9 cellular contexts compared by ENCODE assay signal in genomic region chr2:84904151-84904550, GRCh38. TPM values are rescaled to one million over a fixed set of nuclear protein-coding genes. Genes with fewer than 3 reads are reported as not detected.
DNase-seq lines count a peak whose midpoint lies in the region; TF ChIP-seq lines count a peak whose summit lies in the region.
"Had no signal": no experiment of that assay in that cellular context is flagged by ENCODE, and none has a peak within 500 bp of the region (broad histone marks: within the 10 kb centered on the region; RNA-seq: fewer than 3 reads in every experiment).

No MANE protein-coding gene starts in this region.

- peaks cover 61% of the 10 kb centered on the region for H3K4me1 Mint-ChIP-seq in CD14-positive monocyte

- H3K4me1 ChIP-seq in Loucy (ENCODE audit: insufficient read depth, low read length, poor library complexity, severe bottlenecking) (peaks cover 25% of the 10 kb centered on the region), mammary epithelial cell (ENCODE audit: insufficient read depth, low read length) (peaks cover 6% of the 10 kb centered on the region)

- peaks cover 3 to 13% of the 10 kb centered on the region in 2 donors for H3K36me3 Mint-ChIP-seq in CD14-positive monocyte

- no TSS peak for BruUV-seq in mammary epithelial cell (replicated peaks; lab: Mats Ljungman, UMichigan)

- H3K27ac Mint-ChIP-seq in CD14-positive monocyte = peak overlapping the region in 1 of 7 donors; percentile 42

- no peak for TF ChIP-seq RAD21 in neural cell (conservative IDR thresholded peaks at IDR 0.05)

- H3K27ac ChIP-seq in mammary epithelial cell (ENCODE audit: insufficient read depth, low read depth, low read length) (peak overlapping the region; percentile 47), neural cell (ENCODE audit: low read length) (peak overlapping the region; percentile 97)

- H3K4me2 ChIP-seq in Loucy (ENCODE audit: low read depth, low read length, poor library complexity, severe bottlenecking) = peak overlapping the region; percentile 75
- peak overlapping the region; percentile 89 for H3K4me2 ChIP-seq in mammary epithelial cell (ENCODE audit: insufficient read depth, low read depth, low read length)
- peak overlapping the region; percentile 92 for H3K4me2 ChIP-seq in neural cell (ENCODE audit: low read length)

- H3K9me2 ChIP-seq in Loucy (replicated peaks; ENCODE audit: low read depth, low read length) (no peaks in the 10 kb centered on the region), neural cell (ENCODE audit: insufficient read depth, low read length) (no peaks in the 10 kb centered on the region)

- 91% methylated on average over 6 of the region's 9 CpGs for WGBS in mammary epithelial cell (ENCODE audit: low coverage, missing lambda C conversion rate)

- TF ChIP-seq EP300 in neural cell (conservative IDR thresholded peaks at IDR 0.05; ENCODE audit: poor library complexity, severe bottlenecking) = no peak

- intact Hi-C loops in CD14-positive monocyte (cut with micrococcal nuclease) = no loop called here
- intact Hi-C loops in mammary epithelial cell (cut with micrococcal nuclease) = no loop called here

- no peaks in the 10 kb centered on the region for H3K27me3 Mint-ChIP-seq in CD14-positive monocyte (ENCODE audit: low read depth in 3 of 3)

- in situ Hi-C loops in mammary epithelial cell (cut with MboI; ENCODE audit: low sequenced_read_pairs in 2 of 2) = no loop called here

- dilution Hi-C loops in mammary epithelial cell (cut with HindIII; ENCODE audit: low sequenced_read_pairs) = no loop called here

- no peaks in the 10 kb centered on the region; the same call in 1 of the 2 replicates for H3F3A ChIP-seq in Loucy (ENCODE audit: low read depth)
- H3F3A ChIP-seq in neural cell (ENCODE audit: insufficient read depth, low read length, poor library complexity, severe bottlenecking) = no peaks in the 10 kb centered on the region

- H3K4me3 Mint-ChIP-seq in CD14-positive monocyte = peak overlapping the region; percentile 6 to 91

- H3K79me2 ChIP-seq in Loucy (ENCODE audit: insufficient read depth, low read length) (peaks cover 28% of the 10 kb centered on the region), mammary epithelial cell (ENCODE audit: insufficient read depth, low read length) (peaks cover 19% of the 10 kb centered on the region), neural cell (replicated peaks; ENCODE audit: insufficient read depth, low read length) (peaks cover 29% of the 10 kb centered on the region)

- H3K9me3 Mint-ChIP-seq in CD14-positive monocyte = peaks cover 0 to 3% (median 2%) of the 10 kb centered on the region in 7 donors

- peaks cover 25% of the 10 kb centered on the region for H4K20me1 ChIP-seq in Loucy (ENCODE audit: insufficient read depth, low read length, poor library complexity, severe bottlenecking)
- no peaks in the 10 kb centered on the region for H4K20me1 ChIP-seq in mammary epithelial cell (ENCODE audit: insufficient read depth, low read length)
- H4K20me1 ChIP-seq in neural cell (ENCODE audit: insufficient read depth) = no peaks in the 10 kb centered on the region

- H3K9ac ChIP-seq in Loucy (ENCODE audit: low read depth, low read length, poor library complexity, severe bottlenecking) (no peak overlapping the region), mammary epithelial cell (ENCODE audit: insufficient read depth, low read length) (no peak overlapping the region), neural cell (ENCODE audit: low read length) (peak overlapping the region; percentile 99)

- CTCF ChIA-PET in mammary epithelial cell (lab: Charles Lee; ENCODE audit: low non-redundant PET) = no interaction called here

- TF ChIP-seq CTCF in CD14-positive monocyte (IDR thresholded peaks at IDR 0.05) (no peak), Loucy (conservative IDR thresholded peaks at IDR 0.05; ENCODE audit: low read length) (no peak), mammary epithelial cell (conservative IDR thresholded peaks at IDR 0.05 in 1 of 2, IDR thresholded peaks at IDR 0.05 in 1 of 2; ENCODE audit: extremely low read depth in 1 of 2, insufficient read depth in 1 of 2, low read depth in 1 of 2, low read length in 2 of 2) (no peak), neural cell (IDR thresholded peaks at IDR 0.05; ENCODE audit: poor library complexity, severe bottlenecking) (no peak)

- H3K36me3 ChIP-seq in Loucy (ENCODE audit: insufficient read depth, low read length) (no peaks in the 10 kb centered on the region), mammary epithelial cell (ENCODE audit: insufficient read depth, low read length) (no peaks in the 10 kb centered on the region), neural cell (ENCODE audit: insufficient read depth, low read length) (peaks cover 3% of the 10 kb centered on the region)

- DNase-seq in CD14-positive monocyte (ENCODE audit: low spot score) (no peak), mammary epithelial cell (no peak), anterior cingulate cortex (lab: John Stamatoyannopoulos, UW) (no peak), AML-193 (lab: John Stamatoyannopoulos, UW) (no peak), GM03348 (ENCODE audit: low spot score) (no peak), NOMO-1 treated with DMSO at 0.1 percent for 48 hours (lab: John Stamatoyannopoulos, UW; ENCODE audit: unreplicated experiment) (no peak)
- DNase-seq: NCI-H2029 had no signal

- H3K9me3 ChIP-seq in Loucy (ENCODE audit: insufficient read depth, low read depth, low read length) = no peaks in the 10 kb centered on the region
- no peaks in the 10 kb centered on the region for H3K9me3 ChIP-seq in mammary epithelial cell (replicated peaks; ENCODE audit: insufficient read depth, low read length)
- no peaks in the 10 kb centered on the region for H3K9me3 ChIP-seq in neural cell (ENCODE audit: low read length)

- H3K4me3 ChIP-seq in Loucy (ENCODE audit: low read length, poor library complexity, severe bottlenecking) (no peak overlapping the region), mammary epithelial cell (replicated peaks in 1 of 3; ENCODE audit: insufficient read depth in 1 of 3, low read depth in 2 of 3, low read length in 3 of 3) (no peak overlapping the region), neural cell (ENCODE audit: low read length) (peak overlapping the region; percentile 89)

- no peaks in the 10 kb centered on the region for H3K27me3 ChIP-seq in Loucy (ENCODE audit: insufficient read depth, low read length, poor library complexity, severe bottlenecking)
- H3K27me3 ChIP-seq in mammary epithelial cell (ENCODE audit: insufficient read depth, low read length) = no peaks in the 10 kb centered on the region
- no peaks in the 10 kb centered on the region for H3K27me3 ChIP-seq in neural cell (ENCODE audit: insufficient read depth, low read depth, low read length)

- H2AFZ ChIP-seq in Loucy (ENCODE audit: low read length) (no peak overlapping the region), mammary epithelial cell (ENCODE audit: low read depth, low read length) (no peak overlapping the region), neural cell (ENCODE audit: low read depth, low read length) (no peak overlapping the region)

TF ChIP-seq in neural cell, 6 proteins besides CTCF, POLR2A, EP300 and RAD21:
- TF ChIP-seq POLR2AphosphoS5 (IDR thresholded peaks at IDR 0.05) = no peak
- TF ChIP-seq EZH2 (IDR thresholded peaks at IDR 0.05; ENCODE audit: borderline replicate concordance, insufficient read depth, low read length, poor library complexity, severe bottlenecking) = no peak
- no peak for TF ChIP-seq TAF1 (IDR thresholded peaks at IDR 0.05; ENCODE audit: low read depth)
- no peak for TF ChIP-seq MXI1 (conservative IDR thresholded peaks at IDR 0.05; ENCODE audit: poor library complexity, severe bottlenecking)

RNA-seq across cellular contexts. Expression of gene TMSB10, which starts 1.3 kb away (rescaled TPM):
- polyA plus RNA-seq in CD14-positive monocyte (1,000 to 10,000 TPM; 5,130 to 6,847 TPM), mammary epithelial cell (9,658 TPM), neural cell (14,494 and 15,324 TPM in 2 replicates)
- total RNA-seq in mammary epithelial cell = 1,000 to 10,000 TPM; 3,165 to 4,185 TPM
- polyA minus RNA-seq in mammary epithelial cell (1,882 TPM), neural cell (2,702 and 2,933 TPM in 2 replicates)

RNA-seq across cellular contexts. Expression of gene TRABD2A, which starts 23.3 kb away (rescaled TPM):
- under 1 TPM; 0.79 to 0.95 TPM for polyA plus RNA-seq in CD14-positive monocyte
- 10 to 100 TPM in 1 of 2 donors, 1 to 10 TPM in 1; 9.7 to 20.7 TPM for total RNA-seq in mammary epithelial cell
- 11.5 TPM for polyA plus RNA-seq in mammary epithelial cell
- 16.4 TPM for polyA minus RNA-seq in mammary epithelial cell
- polyA plus RNA-seq in neural cell = 0.17 and 2.7 TPM in 2 replicates
- 0.23 TPM in 1 of 2 replicates, not detected in the other for polyA minus RNA-seq in neural cell
